In the genomic region with DNA sequence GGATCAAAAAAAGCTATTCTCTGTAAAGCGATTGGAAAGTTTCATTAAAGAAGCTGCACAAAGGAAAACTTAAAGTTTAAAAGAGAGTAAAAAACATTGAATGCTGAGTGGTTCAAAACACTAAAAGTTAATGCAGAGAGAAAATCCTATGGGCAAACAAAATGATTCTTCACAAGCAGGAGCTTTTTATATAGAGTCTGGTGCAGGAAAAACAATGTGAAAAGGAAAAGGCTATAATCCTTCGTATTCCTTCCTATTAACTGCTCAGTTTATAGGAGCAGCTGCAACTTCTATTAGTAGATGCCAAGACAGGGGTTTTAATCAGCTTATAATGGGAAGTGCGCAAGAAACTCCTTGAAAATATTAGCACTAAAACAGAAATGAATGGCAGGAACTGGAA, we compare ENCODE assay signal across 31 cellular contexts.
"Had no signal": no experiment of that assay in that cellular context is flagged by ENCODE, and none has a peak within 500 bp of the region (broad histone marks: within the 10 kb centered on the region; RNA-seq: fewer than 3 reads in every experiment).

No MANE protein-coding gene starts in this region.

- H3K27me3 ChIP-seq: Peyer's patch, SJSA1 had no signal

- H3K4me3 Mint-ChIP-seq: activated CD4-positive, alpha-beta memory T cell treated with anti-CD3 and anti-CD28 coated beads, Interleukin-2, amount 10 ng/mL, durations not matched to agents 7 days and 5 days; activated CD8-positive, alpha-beta memory T cell treated with anti-CD3 and anti-CD28 coated beads, Interleukin-2, amount 10 ng/mL, durations not matched to agents 7 days and 5 days; activated naive CD4-positive, alpha-beta T cell treated with anti-CD3 and anti-CD28 coated beads, Interleukin-2, amount 10 ng/mL, durations not matched to agents 7 days and 5 days; activated naive CD8-positive, alpha-beta T cell; activated naive CD8-positive, alpha-beta T cell treated with anti-CD3 and anti-CD28 coated beads, Interleukin-2, amount 50 U/mL, for 24 hours had no signal

- H3K9me3 ChIP-seq: Peyer's patch, SJSA1 had no signal

- DNase-seq: activated CD4-positive, alpha-beta memory T cell treated with anti-CD3 and anti-CD28 coated beads, Interleukin-2, amount 10 ng/mL, durations not matched to agents 7 days and 5 days; activated CD4-positive, alpha-beta T cell treated with anti-CD3 and anti-CD28 coated beads for 1 hour; activated CD4-positive, alpha-beta T cell treated with anti-CD3 and anti-CD28 coated beads for 48 hours; activated CD4-positive, CD25-positive, alpha-beta regulatory T cell; activated CD8-positive, alpha-beta memory T cell treated with anti-CD3 and anti-CD28 coated beads for 24 hours; activated CD8-positive, alpha-beta memory T cell treated with anti-CD3 and anti-CD28 coated beads, Interleukin-2, amount 10 ng/mL, durations not matched to agents 7 days and 5 days; activated CD8-positive, alpha-beta memory T cell treated with anti-CD3 and anti-CD28 coated beads, Interleukin-2, amount 50 U/mL, for 48 hours; activated effector memory CD4-positive, alpha-beta T cell treated with Interleukin-2 at 50 U/mL for 16 hours; activated naive CD4-positive, alpha-beta T cell treated with anti-CD3 and anti-CD28 coated beads, Interleukin-2, amount 10 ng/mL, durations not matched to agents 7 days and 5 days; activated naive CD8-positive, alpha-beta T cell treated with anti-CD3 and anti-CD28 coated beads, Interleukin-2, amount 50 U/mL, for 24 hours; activated T-cell treated with anti-CD3 and anti-CD28 coated beads, Interleukin-2, amount 50 U/mL, for 48 hours; anterior cingulate cortex; caudate nucleus; Karpas-422; NCI-H1105; NCI-H1417 treated with DMSO at 0.1 percent for 48 hours; NCI-H1930; NCI-H2081 treated with DMSO at 0.1 percent for 48 hours; NCI-H226; NCI-H446 treated with DMSO at 0.1 percent for 48 hours; NCI-H69; NK-92 treated with Interleukin-12 subunit alpha and Interleukin-12 subunit beta, amount 100 ng/mL, for 24 hours; PC-3; Peyer's patch; RPMI8226; SHP77 treated with DMSO at 0.1 percent for 48 hours; T1000; WERI-Rb-1 had no signal

- H3K36me3 Mint-ChIP-seq: activated CD8-positive, alpha-beta memory T cell treated with anti-CD3 and anti-CD28 coated beads, Interleukin-2, amount 10 ng/mL, durations not matched to agents 7 days and 5 days; activated naive CD4-positive, alpha-beta T cell treated with anti-CD3 and anti-CD28 coated beads, Interleukin-2, amount 10 ng/mL, durations not matched to agents 7 days and 5 days; activated naive CD8-positive, alpha-beta T cell had no signal

- H3K36me3 ChIP-seq: Peyer's patch, SJSA1, WERI-Rb-1 had no signal

- H3K27ac ChIP-seq: Peyer's patch, SJSA1, WERI-Rb-1 had no signal

- ATAC-seq: activated CD8-positive, alpha-beta memory T cell treated with anti-CD3 and anti-CD28 coated beads, Interleukin-2, amount 10 ng/mL, durations not matched to agents 7 days and 5 days; activated naive CD8-positive, alpha-beta T cell treated with anti-CD3 and anti-CD28 coated beads, Interleukin-2, amount 50 U/mL, for 24 hours; PC-3 had no signal

- H3K27me3 Mint-ChIP-seq: activated CD4-positive, alpha-beta memory T cell treated with anti-CD3 and anti-CD28 coated beads, Interleukin-2, amount 10 ng/mL, durations not matched to agents 7 days and 5 days; activated CD8-positive, alpha-beta memory T cell treated with anti-CD3 and anti-CD28 coated beads, Interleukin-2, amount 10 ng/mL, durations not matched to agents 7 days and 5 days; activated naive CD4-positive, alpha-beta T cell treated with anti-CD3 and anti-CD28 coated beads, Interleukin-2, amount 10 ng/mL, durations not matched to agents 7 days and 5 days; activated naive CD8-positive, alpha-beta T cell; activated naive CD8-positive, alpha-beta T cell treated with anti-CD3 and anti-CD28 coated beads, Interleukin-2, amount 50 U/mL, for 24 hours; brain had no signal

- H3K9me3 Mint-ChIP-seq: activated naive CD4-positive, alpha-beta T cell treated with anti-CD3 and anti-CD28 coated beads, Interleukin-2, amount 10 ng/mL, durations not matched to agents 7 days and 5 days; activated naive CD8-positive, alpha-beta T cell treated with anti-CD3 and anti-CD28 coated beads, Interleukin-2, amount 50 U/mL, for 24 hours had no signal

- H3K4me3 ChIP-seq: Peyer's patch, SJSA1 had no signal

- H3K27ac Mint-ChIP-seq: activated CD4-positive, alpha-beta memory T cell treated with anti-CD3 and anti-CD28 coated beads, Interleukin-2, amount 10 ng/mL, durations not matched to agents 7 days and 5 days; activated CD8-positive, alpha-beta memory T cell treated with anti-CD3 and anti-CD28 coated beads, Interleukin-2, amount 10 ng/mL, durations not matched to agents 7 days and 5 days; activated naive CD4-positive, alpha-beta T cell treated with anti-CD3 and anti-CD28 coated beads, Interleukin-2, amount 10 ng/mL, durations not matched to agents 7 days and 5 days; activated naive CD8-positive, alpha-beta T cell; activated naive CD8-positive, alpha-beta T cell treated with anti-CD3 and anti-CD28 coated beads, Interleukin-2, amount 50 U/mL, for 24 hours had no signal

- H3K4me1 ChIP-seq: Peyer's patch had no signal

- H3K4me1 Mint-ChIP-seq: activated CD4-positive, alpha-beta memory T cell treated with anti-CD3 and anti-CD28 coated beads, Interleukin-2, amount 10 ng/mL, durations not matched to agents 7 days and 5 days; activated CD8-positive, alpha-beta memory T cell treated with anti-CD3 and anti-CD28 coated beads, Interleukin-2, amount 10 ng/mL, durations not matched to agents 7 days and 5 days; activated naive CD4-positive, alpha-beta T cell treated with anti-CD3 and anti-CD28 coated beads, Interleukin-2, amount 10 ng/mL, durations not matched to agents 7 days and 5 days; activated naive CD8-positive, alpha-beta T cell treated with anti-CD3 and anti-CD28 coated beads, Interleukin-2, amount 50 U/mL, for 24 hours had no signal
